1 cellular context compared by ENCODE assay signal in the genomic region with DNA sequence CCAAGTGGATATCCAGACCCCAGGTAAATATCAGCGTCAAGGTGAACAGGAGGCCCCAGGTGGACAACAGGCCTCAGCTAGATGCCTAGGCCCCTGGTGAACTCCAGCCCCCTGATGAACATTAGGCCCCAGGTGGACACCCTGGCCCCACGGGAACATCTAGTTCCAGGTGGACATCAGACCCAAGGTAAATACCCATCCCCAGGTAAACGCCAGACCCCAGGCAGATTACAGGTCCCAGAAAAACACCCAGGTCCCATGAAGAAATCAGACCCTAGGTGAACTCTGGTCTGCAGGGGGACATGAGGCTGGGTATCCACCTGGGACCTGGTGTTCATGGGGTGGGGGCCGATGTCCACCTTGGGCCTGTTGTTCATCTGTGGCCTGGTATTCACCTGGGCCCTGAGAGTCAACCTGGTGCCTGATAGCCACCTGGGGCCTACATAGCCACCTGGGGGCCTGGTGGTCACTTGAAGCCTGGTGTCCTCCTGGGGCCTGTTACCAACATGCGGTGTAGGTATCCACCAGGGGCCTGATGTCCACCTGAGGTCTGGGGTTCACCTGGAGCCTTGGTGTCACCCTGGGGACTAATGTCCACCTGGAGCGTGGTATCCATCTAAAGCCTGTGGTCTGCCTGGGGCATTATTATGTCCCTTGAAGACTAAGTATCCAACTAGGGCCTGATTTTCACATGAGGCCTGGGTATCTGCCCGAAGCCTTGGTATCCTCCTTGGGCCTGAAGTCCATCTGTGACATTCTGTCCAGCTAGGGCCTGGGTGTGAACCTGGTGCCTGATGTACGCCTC.
TF ChIP-seq lines count a peak whose summit lies in the region.

No MANE protein-coding gene starts in this region.

TF ChIP-seq in K562, 482 proteins besides CTCF, POLR2A, EP300 and RAD21:
- TF ChIP-seq, protein P1, sequence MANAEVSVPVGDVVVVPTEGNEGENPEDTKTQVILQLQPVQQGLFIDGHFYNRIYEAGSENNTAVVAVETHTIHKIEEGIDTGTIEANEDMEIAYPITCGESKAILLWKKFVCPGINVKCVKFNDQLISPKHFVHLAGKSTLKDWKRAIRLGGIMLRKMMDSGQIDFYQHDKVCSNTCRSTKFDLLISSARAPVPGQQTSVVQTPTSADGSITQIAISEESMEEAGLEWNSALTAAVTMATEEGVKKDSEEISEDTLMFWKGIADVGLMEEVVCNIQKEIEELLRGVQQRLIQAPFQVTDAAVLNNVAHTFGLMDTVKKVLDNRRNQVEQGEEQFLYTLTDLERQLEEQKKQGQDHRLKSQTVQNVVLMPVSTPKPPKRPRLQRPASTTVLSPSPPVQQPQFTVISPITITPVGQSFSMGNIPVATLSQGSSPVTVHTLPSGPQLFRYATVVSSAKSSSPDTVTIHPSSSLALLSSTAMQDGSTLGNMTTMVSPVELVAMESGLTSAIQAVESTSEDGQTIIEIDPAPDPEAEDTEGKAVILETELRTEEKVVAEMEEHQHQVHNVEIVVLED (CRISPR knock-in tag; IDR thresholded peaks at IDR 0.05), result 0 out of 2 replicates have a peak, but pooled peaks have one; percentile 15
- TF ChIP-seq ZNF830 (CRISPR knock-in tag; IDR thresholded peaks at IDR 0.05) (no peak), FOXA3 (CRISPR knock-in tag; conservative IDR thresholded peaks at IDR 0.05 in 1 of 2, IDR thresholded peaks at IDR 0.05 in 1 of 2) (peak in 1 of 2 experiments; percentile 62; a peak in 2 of 4 replicates), PURB (CRISPR knock-in tag; IDR thresholded peaks at IDR 0.05; ENCODE audit: low read depth) (0 out of 2 replicates have a peak, but pooled peaks have one; percentile 23), REST (CRISPR knock-in tag; IDR thresholded peaks at IDR 0.05; ENCODE audit: low read depth) (peak; percentile 38; the same call in 1 of the 2 replicates), ZBTB34 (CRISPR knock-in tag; IDR thresholded peaks at IDR 0.05) (no peak), NR2F6 (CRISPR knock-in tag; IDR thresholded peaks at IDR 0.05) (0 out of 2 replicates have a peak, but pooled peaks have one; percentile 8), GTF2A2 (tag; IDR thresholded peaks at IDR 0.05) (no peak), TEAD1 (CRISPR knock-in tag; IDR thresholded peaks at IDR 0.05) (0 out of 4 replicates have a peak, but pooled peaks of 1 of the 2 experiments have one; percentile 46), TEAD4 (IDR thresholded peaks at IDR 0.05; ENCODE audit: low read length) (no peak), TEAD4 (CRISPR knock-in tag; IDR thresholded peaks at IDR 0.05; ENCODE audit: borderline replicate concordance) (peak; percentile 69), ZBTB40 (IDR thresholded peaks at IDR 0.05) (no peak), ZBTB40 (CRISPR knock-in tag; IDR thresholded peaks at IDR 0.05) (0 out of 2 replicates have a peak, but pooled peaks have one; percentile 14), ZEB2 (IDR thresholded peaks at IDR 0.05) (peak; percentile 46; the same call in 1 of the 2 replicates)
- TF ChIP-seq, protein P2, sequence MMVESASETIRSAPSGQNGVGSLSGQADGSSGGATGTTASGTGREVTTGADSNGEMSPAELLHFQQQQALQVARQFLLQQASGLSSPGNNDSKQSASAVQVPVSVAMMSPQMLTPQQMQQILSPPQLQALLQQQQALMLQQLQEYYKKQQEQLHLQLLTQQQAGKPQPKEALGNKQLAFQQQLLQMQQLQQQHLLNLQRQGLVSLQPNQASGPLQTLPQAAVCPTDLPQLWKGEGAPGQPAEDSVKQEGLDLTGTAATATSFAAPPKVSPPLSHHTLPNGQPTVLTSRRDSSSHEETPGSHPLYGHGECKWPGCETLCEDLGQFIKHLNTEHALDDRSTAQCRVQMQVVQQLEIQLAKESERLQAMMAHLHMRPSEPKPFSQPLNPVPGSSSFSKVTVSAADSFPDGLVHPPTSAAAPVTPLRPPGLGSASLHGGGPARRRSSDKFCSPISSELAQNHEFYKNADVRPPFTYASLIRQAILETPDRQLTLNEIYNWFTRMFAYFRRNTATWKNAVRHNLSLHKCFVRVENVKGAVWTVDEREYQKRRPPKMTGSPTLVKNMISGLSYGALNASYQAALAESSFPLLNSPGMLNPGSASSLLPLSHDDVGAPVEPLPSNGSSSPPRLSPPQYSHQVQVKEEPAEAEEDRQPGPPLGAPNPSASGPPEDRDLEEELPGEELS (CRISPR knock-in tag; IDR thresholded peaks at IDR 0.05; ENCODE audit: borderline replicate concordance), result peak; percentile 53; the same call in 1 of the 2 replicates
- TF ChIP-seq, protein P3, sequence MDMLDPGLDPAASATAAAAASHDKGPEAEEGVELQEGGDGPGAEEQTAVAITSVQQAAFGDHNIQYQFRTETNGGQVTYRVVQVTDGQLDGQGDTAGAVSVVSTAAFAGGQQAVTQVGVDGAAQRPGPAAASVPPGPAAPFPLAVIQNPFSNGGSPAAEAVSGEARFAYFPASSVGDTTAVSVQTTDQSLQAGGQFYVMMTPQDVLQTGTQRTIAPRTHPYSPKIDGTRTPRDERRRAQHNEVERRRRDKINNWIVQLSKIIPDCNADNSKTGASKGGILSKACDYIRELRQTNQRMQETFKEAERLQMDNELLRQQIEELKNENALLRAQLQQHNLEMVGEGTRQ (CRISPR knock-in tag; IDR thresholded peaks at IDR 0.05), result peak; percentile 29; the same call in 1 of the 2 replicates
